16 cellular contexts compared by ENCODE assay signal in genomic region chr16:83206426-83206825, GRCh38.
DNase-seq lines count a peak whose midpoint lies in the region; ATAC-seq and TF ChIP-seq lines count a peak whose summit lies in the region.
"Had no signal": no experiment of that assay in that cellular context is flagged by ENCODE, and none has a peak within 500 bp of the region (broad histone marks: within the 10 kb centered on the region; RNA-seq: fewer than 3 reads in every experiment).

No MANE protein-coding gene starts in this region.

- no peak overlapping the region for H3K27ac Mint-ChIP-seq in activated CD4-positive, alpha-beta T cell treated with anti-CD3 and anti-CD28 coated beads, Interleukin-2, amount 10 ng/mL, durations not matched to agents 7 days and 5 days
- no peak overlapping the region for H3K27ac Mint-ChIP-seq in mesothelial cell of epicardium

- H3K4me3 Mint-ChIP-seq in activated CD4-positive, alpha-beta T cell treated with anti-CD3 and anti-CD28 coated beads, Interleukin-2, amount 10 ng/mL, durations not matched to agents 7 days and 5 days = no peak overlapping the region
- no peak overlapping the region for H3K4me3 Mint-ChIP-seq in mesothelial cell of epicardium

- intact Hi-C loops in heart left ventricle (cut with DNase I) = loop anchor here in 2 of 10 donors (10.0 kb wide), 2 partner anchors 148 to 238 kb away; no protein-coding TSS in a partner anchor

- no peak for TF ChIP-seq POLR2A in heart left ventricle (IDR thresholded peaks at IDR 0.05)

- H3K4me3 ChIP-seq in AG10803 (ENCODE audit: low read length) (no peak overlapping the region), heart left ventricle (no peak overlapping the region)
- H3K4me3 ChIP-seq: A549, HAP-1, SJSA1 had no signal

- no peaks in the 10 kb centered on the region for H3K36me3 Mint-ChIP-seq in activated CD4-positive, alpha-beta T cell treated with anti-CD3 and anti-CD28 coated beads, Interleukin-2, amount 10 ng/mL, durations not matched to agents 7 days and 5 days (ENCODE audit: low read depth)
- H3K36me3 Mint-ChIP-seq in mesothelial cell of epicardium = no peaks in the 10 kb centered on the region

- H3K27me3 ChIP-seq in heart left ventricle = no peaks in the 10 kb centered on the region
- H3K27me3 ChIP-seq: SJSA1 had no signal

- H3K9me3 Mint-ChIP-seq in activated CD4-positive, alpha-beta T cell treated with anti-CD3 and anti-CD28 coated beads, Interleukin-2, amount 10 ng/mL, durations not matched to agents 7 days and 5 days = no peaks in the 10 kb centered on the region
- H3K9me3 Mint-ChIP-seq in mesothelial cell of epicardium = peaks cover 4% of the 10 kb centered on the region

- no peaks in the 10 kb centered on the region for H3K9me3 ChIP-seq in heart left ventricle
- H3K9me3 ChIP-seq: A549, HAP-1, SJSA1 had no signal

- H3K27me3 Mint-ChIP-seq in activated CD4-positive, alpha-beta T cell treated with anti-CD3 and anti-CD28 coated beads, Interleukin-2, amount 10 ng/mL, durations not matched to agents 7 days and 5 days = no peaks in the 10 kb centered on the region
- H3K27me3 Mint-ChIP-seq in mesothelial cell of epicardium (ENCODE audit: low read depth) = peaks cover 9% of the 10 kb centered on the region

- no peak for ATAC-seq in heart left ventricle
- ATAC-seq: A549 had no signal

- no peaks in the 10 kb centered on the region for H3K36me3 ChIP-seq in heart left ventricle
- H3K36me3 ChIP-seq: HAP-1, SJSA1 had no signal

- H3K4me1 Mint-ChIP-seq in activated CD4-positive, alpha-beta T cell treated with anti-CD3 and anti-CD28 coated beads, Interleukin-2, amount 10 ng/mL, durations not matched to agents 7 days and 5 days = no peaks in the 10 kb centered on the region
- H3K4me1 Mint-ChIP-seq in mesothelial cell of epicardium = no peaks in the 10 kb centered on the region

- no peaks in the 10 kb centered on the region for H3K4me1 ChIP-seq in heart left ventricle
- H3K4me1 ChIP-seq: A549, HAP-1, SJSA1 had no signal

- POLR2A ChIA-PET in activated CD4-positive, alpha-beta T cell treated with anti-CD3 and anti-CD28 coated beads, Interleukin-2, amount 10 ng/mL, durations not matched to agents 7 days and 5 days (lab: Charles Lee) = no interaction called here

- TF ChIP-seq CTCF in AG10803 (conservative IDR thresholded peaks at IDR 0.05; ENCODE audit: low read length) = no peak
- no peak for TF ChIP-seq CTCF in mesothelial cell of epicardium (IDR thresholded peaks at IDR 0.05; ENCODE audit: unreplicated experiment)
- no peak for TF ChIP-seq CTCF in heart left ventricle (IDR thresholded peaks at IDR 0.05)

- DNase-seq in AG10803 (ENCODE audit: low read depth) = peak; percentile 18
- DNase-seq in HCEC 1CT = peak; percentile 14
- DNase-seq in RPMI7951 (ENCODE audit: low read depth) = peak; percentile 78
- peak; percentile 20 for DNase-seq in fibroblast of peridontal ligament (ENCODE audit: extremely low read depth)
- DNase-seq in activated CD4-positive, alpha-beta T cell treated with anti-CD3 and anti-CD28 coated beads, Interleukin-2, amount 10 ng/mL, durations not matched to agents 7 days and 5 days = no peak
- no peak for DNase-seq in GOT3 (lab: John Stamatoyannopoulos, UW)
- DNase-seq in mesothelial cell of epicardium (ENCODE audit: low spot score in 2 of 2, unreplicated experiment in 2 of 2) = no peak
- no peak for DNase-seq in heart left ventricle
- DNase-seq: NCI-H1105; NCI-H1694 treated with DMSO at 0.1 percent for 48 hours; NCI-H446 treated with DMSO at 0.1 percent for 48 hours; NK-92 treated with Interleukin-12 subunit alpha and Interleukin-12 subunit beta, amount 100 ng/mL, for 24 hours had no signal

- CTCF ChIA-PET in activated CD4-positive, alpha-beta T cell treated with anti-CD3 and anti-CD28 coated beads, Interleukin-2, amount 10 ng/mL, durations not matched to agents 7 days and 5 days (lab: Charles Lee) = interaction anchor here (0.8 kb wide), 1 partner anchor 9 kb away, joined by 3 read pairs; no protein-coding TSS in a partner anchor

- no peak overlapping the region for H3K27ac ChIP-seq in heart left ventricle
- H3K27ac ChIP-seq: A549, C4-2B, SJSA1 had no signal

- 89 to 93% (median 93%) methylated on average over 5 of the region's 5 CpGs for WGBS in heart left ventricle, 4 donors

Comparison
In these comparisons a context has a peak if more than half of its experiments do, and no peak if none do; other contexts are left out.
1. DNase-seq: peak in AG10803 (single experiment), HCEC 1CT (single experiment), RPMI7951 (single experiment) and fibroblast of peridontal ligament (single experiment); none in activated CD4-positive, alpha-beta T cell treated with anti-CD3 and anti-CD28 coated beads, Interleukin-2, amount 10 ng/mL, durations not matched to agents 7 days and 5 days (single experiment), GOT3 (single experiment), mesothelial cell of epicardium (0 of 2) and heart left ventricle (0 of 5).